ENCODE assay signal across 17 cellular contexts in genomic region chr18:47968721-47969120, GRCh38. TPM values are rescaled to one million over a fixed set of nuclear protein-coding genes. Genes with fewer than 3 reads are reported as not detected.
A peak's percentile ranks its signal among the peaks of the same experiment; 100 is the strongest.
DNase-seq lines count a peak whose midpoint lies in the region; ATAC-seq and TF ChIP-seq lines count a peak whose summit lies in the region.
"Had no signal": no experiment of that assay in that cellular context is flagged by ENCODE, and none has a peak within 500 bp of the region (broad histone marks: within the 10 kb centered on the region; RNA-seq: fewer than 3 reads in every experiment).

No MANE protein-coding gene starts in this region.

- in situ Hi-C loops in GM23248 (cut with MboI): no loop called here

- H3K79me2 ChIP-seq in GM23248 (ENCODE audit: insufficient read depth) (no peaks in the 10 kb centered on the region), smooth muscle cell (ENCODE audit: low read depth) (no peaks in the 10 kb centered on the region)

- no peaks in the 10 kb centered on the region for H3K9me2 ChIP-seq in GM23248 (ENCODE audit: insufficient read depth)

- intact Hi-C loops in lower lobe of right lung (cut with DNase I): no loop called here

- H3F3A ChIP-seq in GM23248 (ENCODE audit: insufficient read depth): no peaks in the 10 kb centered on the region
- H3F3A ChIP-seq in smooth muscle cell (ENCODE audit: low read depth): no peaks in the 10 kb centered on the region

- H3K9me3 ChIP-seq in GM23248 (ENCODE audit: low read depth): no peaks in the 10 kb centered on the region
- no peaks in the 10 kb centered on the region for H3K9me3 ChIP-seq in smooth muscle cell (replicated peaks; ENCODE audit: low read depth)
- no peaks in the 10 kb centered on the region for H3K9me3 ChIP-seq in lower lobe of right lung
- H3K9me3 ChIP-seq: gastrocnemius medialis, psoas muscle, upper lobe of left lung had no signal

- no peaks in the 10 kb centered on the region for H3K36me3 ChIP-seq in GM23248 (ENCODE audit: low read depth)
- no peaks in the 10 kb centered on the region for H3K36me3 ChIP-seq in smooth muscle cell (ENCODE audit: low read depth)
- no peaks in the 10 kb centered on the region for H3K36me3 ChIP-seq in lower lobe of right lung
- H3K36me3 ChIP-seq: gastrocnemius medialis, upper lobe of left lung had no signal

- H3K27me3 ChIP-seq in GM23248 (replicated peaks; ENCODE audit: insufficient read depth) (peaks cover 6% of the 10 kb centered on the region; the same call in 1 of the 2 replicates), smooth muscle cell (ENCODE audit: low read depth) (no peaks in the 10 kb centered on the region), lower lobe of right lung (ENCODE audit: low read depth) (no peaks in the 10 kb centered on the region)
- H3K27me3 ChIP-seq: gastrocnemius medialis, upper lobe of left lung had no signal

- H3K4me2 ChIP-seq in GM23248 (ENCODE audit: unreplicated experiment) (no peak overlapping the region), smooth muscle cell (peak overlapping the region; percentile 49)
- H3K4me2 ChIP-seq: KMS-11 had no signal

- H3K4me1 ChIP-seq in GM23248 (ENCODE audit: insufficient read depth): peaks cover 9% of the 10 kb centered on the region; the same call in 1 of the 2 replicates
- peaks cover 25% of the 10 kb centered on the region for H3K4me1 ChIP-seq in smooth muscle cell (ENCODE audit: low read depth)
- H3K4me1 ChIP-seq in lower lobe of right lung: no peaks in the 10 kb centered on the region
- H3K4me1 ChIP-seq: gastrocnemius medialis, psoas muscle, upper lobe of left lung had no signal

- DNase-seq in GM23248 (peak; percentile 63), RPMI7951 (ENCODE audit: low read depth) (peak; percentile 37), glomerular visceral epithelial cell (ENCODE audit: extremely low spot score) (peak; percentile 73), smooth muscle cell (lab: John Stamatoyannopoulos, UW; ENCODE audit: unreplicated experiment) (no peak), lower lobe of right lung (no peak), HK-2 (ENCODE audit: unreplicated experiment) (no peak)
- no peak for DNase-seq in activated CD4-positive, alpha-beta T cell treated with anti-CD3 and anti-CD28 coated beads, Interleukin-2, amount 50 U/mL, for 4 hours
- DNase-seq: activated CD4-positive, alpha-beta memory T cell treated with anti-CD3 and anti-CD28 coated beads, Interleukin-2, amount 10 ng/mL, durations not matched to agents 7 days and 5 days; effector memory CD8-positive, alpha-beta T cell; gastrocnemius medialis; NCI-H1930; NCI-H774; psoas muscle; Right ventricle myocardium superior; upper lobe of left lung had no signal

- H3K27ac ChIP-seq in GM23248: no peak overlapping the region
- H3K27ac ChIP-seq in smooth muscle cell (ENCODE audit: low read depth): peak overlapping the region; percentile 74
- H3K27ac ChIP-seq in lower lobe of right lung: no peak overlapping the region
- H3K27ac ChIP-seq: gastrocnemius medialis, KMS-11, psoas muscle, upper lobe of left lung had no signal

- H2AFZ ChIP-seq in GM23248 (0 out of 2 replicates have a peak overlapping the region, but pooled peaks have one; percentile 40), smooth muscle cell (ENCODE audit: low read depth) (no peak overlapping the region)

- TF ChIP-seq CTCF in smooth muscle cell (IDR thresholded peaks at IDR 0.05; ENCODE audit: borderline replicate concordance, insufficient read depth, poor library complexity, severe bottlenecking) (no peak), lower lobe of right lung (IDR thresholded peaks at IDR 0.05) (no peak)

- WGBS in GM23248 (ENCODE audit: low coverage in 1 of 2, low lambda C conversion rate in 2 of 2, missing lambda C conversion rate in 2 of 2), 2 experiments: 21 to 29% methylated on average over 4 of the region's 4 CpGs
- 62% methylated on average over 4 of the region's 4 CpGs for WGBS in smooth muscle cell (ENCODE audit: low lambda C conversion rate)

- 0 out of 2 replicates have a peak overlapping the region, but pooled peaks have one; percentile 15 for H3K9ac ChIP-seq in GM23248
- H3K9ac ChIP-seq in smooth muscle cell (ENCODE audit: low read depth): peak overlapping the region; percentile 13
- H3K9ac ChIP-seq: KMS-11 had no signal

- no peaks in the 10 kb centered on the region for H4K20me1 ChIP-seq in GM23248 (ENCODE audit: insufficient read depth)
- H4K20me1 ChIP-seq in smooth muscle cell (ENCODE audit: low read depth): no peaks in the 10 kb centered on the region

- ATAC-seq in lower lobe of right lung: no peak
- ATAC-seq: activated T-helper 17 cell treated with anti-CD3 and anti-CD28 coated beads, Interleukin-2, amount 50 U/mL, for 72 hours; effector memory CD8-positive, alpha-beta T cell; gastrocnemius medialis; psoas muscle had no signal

- H3K4me3 ChIP-seq in GM23248: no peak overlapping the region
- no peak overlapping the region for H3K4me3 ChIP-seq in smooth muscle cell
- H3K4me3 ChIP-seq in lower lobe of right lung: no peak overlapping the region
- H3K4me3 ChIP-seq: gastrocnemius medialis, psoas muscle, upper lobe of left lung had no signal

RNA-seq across cellular contexts. Expression of gene SMAD2, which starts 38.3 kb away (rescaled TPM):
- 77.7 and 86.6 TPM in 2 replicates for total RNA-seq in GM23248 (2014; rRNA removed; shearing (Covaris generic))
- polyA plus RNA-seq in GM23248 (2016; fragmentation: Nextera tagmentation; extraction: Ambion mirVana) (52.4 and 54.1 TPM in 2 replicates), smooth muscle cell (59.7 and 63.8 TPM in 2 replicates)
- 65.6 and 73.3 TPM in 2 replicates for total RNA-seq in RPMI7951 (2014; rRNA removed; shearing (Covaris generic))
- total RNA-seq in smooth muscle cell (120 and 125 TPM in 2 replicates), lower lobe of right lung (161 TPM)

Comparison
In these comparisons a context has a peak if more than half of its experiments do, and no peak if none do; other contexts are left out.
1. DNase-seq: peak in GM23248 (single experiment), RPMI7951 (single experiment) and glomerular visceral epithelial cell (single experiment); none in smooth muscle cell (single experiment), activated CD4-positive, alpha-beta T cell treated with anti-CD3 and anti-CD28 coated beads, Interleukin-2, amount 50 U/mL, for 4 hours (0 of 2), lower lobe of right lung (single experiment) and HK-2 (single experiment).